ENCODE assay signal across 2 cellular contexts in genomic region chr2:11310212-11310611, GRCh38.
TF ChIP-seq lines count a peak whose summit lies in the region.

No MANE protein-coding gene starts in this region.

TF ChIP-seq in IMR-90, 13 proteins besides CTCF, POLR2A, EP300 and RAD21:
- TF ChIP-seq RFX5 (IDR thresholded peaks at IDR 0.05; ENCODE audit: low read depth, low read length): no peak
- TF ChIP-seq CEBPB (IDR thresholded peaks at IDR 0.05; ENCODE audit: low read depth, low read length): peak; percentile 67

TF ChIP-seq in K562, 482 proteins besides CTCF, POLR2A, EP300 and RAD21:
- TF ChIP-seq HDAC3 (IDR thresholded peaks at IDR 0.05; ENCODE audit: borderline replicate concordance, partially characterized antibody) (no peak), ZNF644 (tag; IDR thresholded peaks at IDR 0.05; ENCODE audit: low read depth) (no peak), CEBPB (tag; IDR thresholded peaks at IDR 0.05) (0 out of 2 replicates have a peak, but pooled peaks have one; percentile 12), STAT6 (CRISPR knock-in tag; IDR thresholded peaks at IDR 0.05) (no peak), SIN3A (IDR thresholded peaks at IDR 0.05; ENCODE audit: borderline replicate concordance in 2 of 2, control insufficient read depth in 1 of 2, low read depth in 2 of 2, low read length in 2 of 2) (no peak)
